In the genomic region with DNA sequence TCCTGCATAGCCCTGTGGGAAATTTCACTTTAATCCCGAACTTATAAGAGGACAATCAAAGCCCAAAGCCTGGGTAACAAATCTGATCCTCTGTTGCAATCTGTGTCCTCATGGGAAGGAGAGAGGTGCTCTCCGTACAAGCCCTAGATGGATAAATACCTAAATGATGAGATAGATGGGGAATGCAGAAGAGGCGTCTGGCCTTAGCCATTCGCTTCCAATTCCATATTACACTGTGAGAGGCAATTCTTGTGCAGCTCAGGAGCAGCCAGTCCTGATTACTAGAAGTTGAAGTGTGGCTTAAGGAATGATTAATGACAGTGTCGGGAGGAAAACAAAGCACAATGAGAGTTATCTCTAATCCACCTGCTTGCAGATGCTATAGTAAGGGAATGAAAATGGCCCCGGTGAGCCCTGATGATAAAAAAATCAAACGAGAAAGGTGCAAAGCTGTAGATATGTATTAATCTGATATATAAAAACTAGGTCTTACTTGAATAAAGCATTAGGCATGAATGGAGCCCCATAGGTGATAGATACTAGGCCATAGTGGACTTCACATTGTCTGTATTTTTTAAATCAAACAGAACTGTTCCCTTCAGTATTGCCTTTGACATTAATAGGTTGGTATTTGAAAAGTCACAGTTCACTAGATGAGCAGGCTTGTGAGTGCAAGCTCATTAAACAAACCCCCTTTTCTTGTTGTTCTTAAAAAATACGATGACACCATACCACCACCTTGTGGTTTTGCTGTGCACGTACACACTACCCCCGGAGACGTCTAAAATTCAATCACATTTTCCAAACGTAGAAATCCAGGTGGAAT, we compare ENCODE assay signal across 1 cellular context.
TF ChIP-seq lines count a peak whose summit lies in the region.

No MANE protein-coding gene starts in this region.

TF ChIP-seq in K562, 482 proteins besides CTCF, POLR2A, EP300 and RAD21 (continued from another document):
- TF ChIP-seq, protein P1, sequence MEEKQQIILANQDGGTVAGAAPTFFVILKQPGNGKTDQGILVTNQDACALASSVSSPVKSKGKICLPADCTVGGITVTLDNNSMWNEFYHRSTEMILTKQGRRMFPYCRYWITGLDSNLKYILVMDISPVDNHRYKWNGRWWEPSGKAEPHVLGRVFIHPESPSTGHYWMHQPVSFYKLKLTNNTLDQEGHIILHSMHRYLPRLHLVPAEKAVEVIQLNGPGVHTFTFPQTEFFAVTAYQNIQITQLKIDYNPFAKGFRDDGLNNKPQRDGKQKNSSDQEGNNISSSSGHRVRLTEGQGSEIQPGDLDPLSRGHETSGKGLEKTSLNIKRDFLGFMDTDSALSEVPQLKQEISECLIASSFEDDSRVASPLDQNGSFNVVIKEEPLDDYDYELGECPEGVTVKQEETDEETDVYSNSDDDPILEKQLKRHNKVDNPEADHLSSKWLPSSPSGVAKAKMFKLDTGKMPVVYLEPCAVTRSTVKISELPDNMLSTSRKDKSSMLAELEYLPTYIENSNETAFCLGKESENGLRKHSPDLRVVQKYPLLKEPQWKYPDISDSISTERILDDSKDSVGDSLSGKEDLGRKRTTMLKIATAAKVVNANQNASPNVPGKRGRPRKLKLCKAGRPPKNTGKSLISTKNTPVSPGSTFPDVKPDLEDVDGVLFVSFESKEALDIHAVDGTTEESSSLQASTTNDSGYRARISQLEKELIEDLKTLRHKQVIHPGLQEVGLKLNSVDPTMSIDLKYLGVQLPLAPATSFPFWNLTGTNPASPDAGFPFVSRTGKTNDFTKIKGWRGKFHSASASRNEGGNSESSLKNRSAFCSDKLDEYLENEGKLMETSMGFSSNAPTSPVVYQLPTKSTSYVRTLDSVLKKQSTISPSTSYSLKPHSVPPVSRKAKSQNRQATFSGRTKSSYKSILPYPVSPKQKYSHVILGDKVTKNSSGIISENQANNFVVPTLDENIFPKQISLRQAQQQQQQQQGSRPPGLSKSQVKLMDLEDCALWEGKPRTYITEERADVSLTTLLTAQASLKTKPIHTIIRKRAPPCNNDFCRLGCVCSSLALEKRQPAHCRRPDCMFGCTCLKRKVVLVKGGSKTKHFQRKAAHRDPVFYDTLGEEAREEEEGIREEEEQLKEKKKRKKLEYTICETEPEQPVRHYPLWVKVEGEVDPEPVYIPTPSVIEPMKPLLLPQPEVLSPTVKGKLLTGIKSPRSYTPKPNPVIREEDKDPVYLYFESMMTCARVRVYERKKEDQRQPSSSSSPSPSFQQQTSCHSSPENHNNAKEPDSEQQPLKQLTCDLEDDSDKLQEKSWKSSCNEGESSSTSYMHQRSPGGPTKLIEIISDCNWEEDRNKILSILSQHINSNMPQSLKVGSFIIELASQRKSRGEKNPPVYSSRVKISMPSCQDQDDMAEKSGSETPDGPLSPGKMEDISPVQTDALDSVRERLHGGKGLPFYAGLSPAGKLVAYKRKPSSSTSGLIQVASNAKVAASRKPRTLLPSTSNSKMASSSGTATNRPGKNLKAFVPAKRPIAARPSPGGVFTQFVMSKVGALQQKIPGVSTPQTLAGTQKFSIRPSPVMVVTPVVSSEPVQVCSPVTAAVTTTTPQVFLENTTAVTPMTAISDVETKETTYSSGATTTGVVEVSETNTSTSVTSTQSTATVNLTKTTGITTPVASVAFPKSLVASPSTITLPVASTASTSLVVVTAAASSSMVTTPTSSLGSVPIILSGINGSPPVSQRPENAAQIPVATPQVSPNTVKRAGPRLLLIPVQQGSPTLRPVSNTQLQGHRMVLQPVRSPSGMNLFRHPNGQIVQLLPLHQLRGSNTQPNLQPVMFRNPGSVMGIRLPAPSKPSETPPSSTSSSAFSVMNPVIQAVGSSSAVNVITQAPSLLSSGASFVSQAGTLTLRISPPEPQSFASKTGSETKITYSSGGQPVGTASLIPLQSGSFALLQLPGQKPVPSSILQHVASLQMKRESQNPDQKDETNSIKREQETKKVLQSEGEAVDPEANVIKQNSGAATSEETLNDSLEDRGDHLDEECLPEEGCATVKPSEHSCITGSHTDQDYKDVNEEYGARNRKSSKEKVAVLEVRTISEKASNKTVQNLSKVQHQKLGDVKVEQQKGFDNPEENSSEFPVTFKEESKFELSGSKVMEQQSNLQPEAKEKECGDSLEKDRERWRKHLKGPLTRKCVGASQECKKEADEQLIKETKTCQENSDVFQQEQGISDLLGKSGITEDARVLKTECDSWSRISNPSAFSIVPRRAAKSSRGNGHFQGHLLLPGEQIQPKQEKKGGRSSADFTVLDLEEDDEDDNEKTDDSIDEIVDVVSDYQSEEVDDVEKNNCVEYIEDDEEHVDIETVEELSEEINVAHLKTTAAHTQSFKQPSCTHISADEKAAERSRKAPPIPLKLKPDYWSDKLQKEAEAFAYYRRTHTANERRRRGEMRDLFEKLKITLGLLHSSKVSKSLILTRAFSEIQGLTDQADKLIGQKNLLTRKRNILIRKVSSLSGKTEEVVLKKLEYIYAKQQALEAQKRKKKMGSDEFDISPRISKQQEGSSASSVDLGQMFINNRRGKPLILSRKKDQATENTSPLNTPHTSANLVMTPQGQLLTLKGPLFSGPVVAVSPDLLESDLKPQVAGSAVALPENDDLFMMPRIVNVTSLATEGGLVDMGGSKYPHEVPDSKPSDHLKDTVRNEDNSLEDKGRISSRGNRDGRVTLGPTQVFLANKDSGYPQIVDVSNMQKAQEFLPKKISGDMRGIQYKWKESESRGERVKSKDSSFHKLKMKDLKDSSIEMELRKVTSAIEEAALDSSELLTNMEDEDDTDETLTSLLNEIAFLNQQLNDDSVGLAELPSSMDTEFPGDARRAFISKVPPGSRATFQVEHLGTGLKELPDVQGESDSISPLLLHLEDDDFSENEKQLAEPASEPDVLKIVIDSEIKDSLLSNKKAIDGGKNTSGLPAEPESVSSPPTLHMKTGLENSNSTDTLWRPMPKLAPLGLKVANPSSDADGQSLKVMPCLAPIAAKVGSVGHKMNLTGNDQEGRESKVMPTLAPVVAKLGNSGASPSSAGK (IDR thresholded peaks at IDR 0.05): no peak
- TF ChIP-seq ZNF134 (CRISPR knock-in tag; conservative IDR thresholded peaks at IDR 0.05): no peak
